Comparison of ENCODE assay signal across 1 cellular context in the genomic region with DNA sequence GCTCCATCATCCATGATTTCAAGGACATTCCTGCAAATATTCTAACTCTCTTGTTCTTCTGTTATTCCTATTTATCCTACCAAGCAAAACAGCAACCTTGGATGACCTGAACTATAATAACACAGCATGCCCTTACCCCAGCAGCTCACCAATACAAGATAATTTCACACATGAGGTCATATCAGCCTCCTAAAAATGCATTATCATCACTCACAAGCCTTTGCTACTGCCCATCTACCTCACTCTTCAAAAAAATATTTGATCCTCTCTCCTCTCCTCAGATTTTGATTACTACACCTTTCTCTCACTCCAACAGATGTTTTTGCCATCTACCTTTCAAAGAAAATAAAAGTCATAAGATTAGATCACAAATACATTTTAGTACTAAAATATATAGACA.
TF ChIP-seq lines count a peak whose summit lies in the region.

No MANE protein-coding gene starts in this region.

TF ChIP-seq in K562, 482 proteins besides CTCF, POLR2A, EP300 and RAD21 (continued from another document):
- TF ChIP-seq, protein P1, sequence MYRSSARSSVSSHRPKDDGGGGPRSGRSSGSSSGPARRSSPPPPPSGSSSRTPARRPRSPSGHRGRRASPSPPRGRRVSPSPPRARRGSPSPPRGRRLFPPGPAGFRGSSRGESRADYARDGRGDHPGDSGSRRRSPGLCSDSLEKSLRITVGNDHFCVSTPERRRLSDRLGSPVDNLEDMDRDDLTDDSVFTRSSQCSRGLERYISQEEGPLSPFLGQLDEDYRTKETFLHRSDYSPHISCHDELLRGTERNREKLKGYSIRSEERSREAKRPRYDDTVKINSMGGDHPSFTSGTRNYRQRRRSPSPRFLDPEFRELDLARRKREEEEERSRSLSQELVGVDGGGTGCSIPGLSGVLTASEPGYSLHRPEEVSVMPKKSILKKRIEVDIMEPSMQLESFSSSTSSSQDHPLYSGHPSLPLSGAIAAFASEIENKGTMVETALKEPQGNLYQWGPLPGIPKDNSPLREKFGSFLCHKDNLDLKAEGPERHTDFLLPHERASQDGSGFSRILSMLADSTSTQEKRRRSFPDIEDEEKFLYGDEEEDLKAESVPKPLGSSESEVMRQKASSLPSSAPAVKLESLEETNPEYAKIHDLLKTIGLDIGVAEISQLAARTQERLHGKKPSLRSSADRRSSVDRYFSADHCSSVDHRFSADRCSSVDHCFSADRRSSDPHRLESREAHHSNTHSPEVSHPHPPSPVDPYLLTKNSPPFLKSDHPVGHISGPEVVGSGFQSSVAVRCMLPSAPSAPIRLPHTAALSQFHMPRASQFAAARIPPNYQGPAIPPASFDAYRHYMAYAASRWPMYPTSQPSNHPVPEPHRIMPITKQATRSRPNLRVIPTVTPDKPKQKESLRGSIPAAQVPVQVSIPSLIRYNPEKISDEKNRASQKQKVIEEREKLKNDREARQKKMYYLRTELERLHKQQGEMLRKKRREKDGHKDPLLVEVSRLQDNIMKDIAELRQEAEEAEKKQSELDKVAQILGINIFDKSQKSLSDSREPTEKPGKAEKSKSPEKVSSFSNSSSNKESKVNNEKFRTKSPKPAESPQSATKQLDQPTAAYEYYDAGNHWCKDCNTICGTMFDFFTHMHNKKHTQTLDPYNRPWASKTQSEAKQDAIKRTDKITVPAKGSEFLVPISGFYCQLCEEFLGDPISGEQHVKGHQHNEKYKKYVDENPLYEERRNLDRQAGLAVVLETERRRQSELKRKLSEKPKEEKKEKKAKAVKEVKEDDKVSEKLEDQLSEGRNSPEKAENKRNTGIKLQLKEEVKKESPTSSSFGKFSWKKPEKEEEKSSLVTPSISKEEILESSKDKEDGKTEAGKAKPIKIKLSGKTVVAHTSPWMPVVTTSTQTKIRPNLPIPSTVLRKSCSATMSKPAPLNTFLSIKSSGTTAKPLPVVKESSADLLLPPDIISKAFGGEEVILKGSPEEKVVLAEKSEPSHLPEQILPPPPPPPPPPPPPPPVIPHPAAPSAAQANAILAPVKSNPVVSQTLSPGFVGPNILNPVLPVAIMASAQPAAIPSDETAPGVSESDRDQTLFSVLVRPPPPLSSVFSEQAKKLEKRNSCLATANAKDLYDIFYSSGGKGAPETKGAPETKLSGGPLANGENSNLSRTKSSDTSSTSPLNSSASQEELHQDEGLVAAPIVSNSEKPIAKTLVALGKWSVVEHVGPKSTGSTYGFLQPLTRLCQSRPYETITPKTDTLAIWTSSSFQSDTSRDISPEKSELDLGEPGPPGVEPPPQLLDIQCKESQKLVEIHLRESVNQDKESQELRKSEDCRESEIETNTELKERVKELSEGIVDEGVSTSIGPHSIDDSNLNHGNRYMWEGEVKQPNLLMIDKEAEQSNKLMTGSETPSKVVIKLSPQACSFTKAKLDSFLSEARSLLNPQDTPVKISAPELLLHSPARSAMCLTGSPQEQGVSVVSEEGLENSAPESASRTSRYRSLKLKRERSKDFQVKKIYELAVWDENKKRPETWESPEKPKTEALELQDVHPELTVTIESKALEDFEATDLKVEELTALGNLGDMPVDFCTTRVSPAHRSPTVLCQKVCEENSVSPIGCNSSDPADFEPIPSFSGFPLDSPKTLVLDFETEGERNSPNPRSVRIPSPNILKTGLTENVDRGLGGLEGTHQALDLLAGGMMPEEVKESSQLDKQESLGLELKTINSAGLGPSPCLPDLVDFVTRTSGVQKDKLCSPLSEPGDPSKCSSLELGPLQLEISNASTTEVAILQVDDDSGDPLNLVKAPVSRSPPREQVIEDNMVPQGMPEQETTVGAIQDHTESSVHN (IDR thresholded peaks at IDR 0.05; ENCODE audit: borderline replicate concordance in 1 of 2, low read depth in 1 of 2): no peak
